ENCODE assay signal across 8 cellular contexts in the genomic region with DNA sequence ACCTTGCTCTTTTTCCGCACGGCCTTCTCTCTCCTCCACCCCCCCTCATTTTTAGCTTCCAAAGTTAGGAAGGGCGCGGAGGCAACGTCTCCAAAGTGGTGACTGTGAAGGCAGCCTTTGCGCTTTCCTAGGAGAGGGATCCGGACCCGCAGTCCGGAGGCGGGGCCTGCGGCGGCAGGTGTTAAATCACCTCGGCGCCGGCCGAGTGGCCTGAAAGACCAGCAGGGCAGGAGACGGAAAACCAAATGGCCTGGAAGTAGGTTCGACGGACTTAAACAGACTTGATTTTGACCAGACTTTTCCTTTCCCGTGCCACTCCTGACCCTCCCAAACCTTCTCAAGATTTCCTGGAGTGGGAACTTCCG. TPM values are rescaled to one million over a fixed set of nuclear protein-coding genes. Genes with fewer than 3 reads are reported as not detected.
DNase-seq lines count a peak whose midpoint lies in the region; ATAC-seq and TF ChIP-seq lines count a peak whose summit lies in the region.

No MANE protein-coding gene starts in this region.

- H3K4me3 ChIP-seq in MM.1S (ENCODE audit: low read length), result peak overlapping the region; percentile 79
- peak overlapping the region; percentile 91 to 99 for H3K4me3 ChIP-seq in mesenchymal stem cell (ENCODE audit: insufficient read depth in 1 of 2, low read depth in 1 of 2, low read length in 2 of 2)

- peak overlapping the region; percentile 75 for H2BK15ac ChIP-seq in mesenchymal stem cell (ENCODE audit: low read depth, poor library complexity, severe bottlenecking)

- no peak for TF ChIP-seq CTCF in MM.1S (IDR thresholded peaks at IDR 0.05; ENCODE audit: low read length)

- H3K27ac Mint-ChIP-seq in effector memory CD8-positive, alpha-beta T cell, result peak overlapping the region; percentile 94 to 95
- H3K27ac Mint-ChIP-seq in stimulated activated memory B cell treated with anti-CD40 and anti-IgM and Interleukin-4, amounts not matched to agents 10 μg/mL and 1 μg/mL and 100 μg/mL, for 72 hours, result peak overlapping the region; percentile 95

- H3K23ac ChIP-seq in mesenchymal stem cell (ENCODE audit: low read length in 2 of 2), result peak overlapping the region in 1 of 2 experiments; percentile 85

- H3F3A ChIP-seq in MM.1S (ENCODE audit: insufficient read depth, low read length), result peaks cover 7% of the 10 kb centered on the region; the same call in 1 of the 2 replicates

- peak overlapping the region; percentile 97 for H4K91ac ChIP-seq in mesenchymal stem cell (ENCODE audit: low read length)

- peak overlapping the region; percentile 97 to 98 for H3K18ac ChIP-seq in mesenchymal stem cell (ENCODE audit: low read depth in 1 of 2, low read length in 2 of 2)

- peak overlapping the region; percentile 90 to 100 for H3K4ac ChIP-seq in mesenchymal stem cell (ENCODE audit: low read depth in 1 of 2, low read length in 2 of 2)

- peak overlapping the region in 1 of 2 experiments; percentile 99 for H3K14ac ChIP-seq in mesenchymal stem cell (ENCODE audit: low read length in 2 of 2)

- H3K79me1 ChIP-seq in mesenchymal stem cell (replicated peaks; ENCODE audit: low read length, poor library complexity, severe bottlenecking), result no peaks in the 10 kb centered on the region

- H3K4me1 ChIP-seq in MM.1S (ENCODE audit: low read length) (peaks cover 19% of the 10 kb centered on the region; the same call in 1 of the 2 replicates), mesenchymal stem cell (ENCODE audit: control insufficient read depth, insufficient read depth, low read depth, low read length) (peaks cover 1% of the 10 kb centered on the region)

- H3K79me2 ChIP-seq in MM.1S (ENCODE audit: low read length), result peaks cover 56% of the 10 kb centered on the region

- H3K27ac ChIP-seq in MM.1S (ENCODE audit: low read length) (peak overlapping the region; percentile 82; the same call in 1 of the 2 replicates), mesenchymal stem cell (ENCODE audit: low read length, poor library complexity, severe bottlenecking) (peak overlapping the region; percentile 65)

- H2AFZ ChIP-seq in MM.1S (ENCODE audit: low read length), result peak overlapping the region; percentile 18
- H2AFZ ChIP-seq in mesenchymal stem cell (ENCODE audit: low read depth, low read length), result peak overlapping the region; percentile 78

- H3K9me3 ChIP-seq in MM.1S (replicated peaks; ENCODE audit: insufficient read depth, low read length), result no peaks in the 10 kb centered on the region
- no peaks in the 10 kb centered on the region for H3K9me3 ChIP-seq in mesenchymal stem cell (ENCODE audit: control insufficient read depth, low read length)

- peak overlapping the region; percentile 65 for H3K4me2 ChIP-seq in MM.1S (ENCODE audit: low read depth, low read length)
- peak overlapping the region; percentile 72 for H3K4me2 ChIP-seq in mesenchymal stem cell (ENCODE audit: low read length, poor library complexity, severe bottlenecking)

- H4K8ac ChIP-seq in mesenchymal stem cell (ENCODE audit: low read length), result peak overlapping the region; percentile 90

- no peaks in the 10 kb centered on the region for H3K27me3 ChIP-seq in MM.1S (replicated peaks; ENCODE audit: insufficient read depth, low read length)
- no peaks in the 10 kb centered on the region for H3K27me3 ChIP-seq in mesenchymal stem cell (ENCODE audit: control insufficient read depth in 1 of 2, insufficient read depth in 1 of 2, low read length in 2 of 2)

- peaks cover 33% of the 10 kb centered on the region for H4K20me1 ChIP-seq in MM.1S (ENCODE audit: insufficient read depth, low read length)

- no peaks in the 10 kb centered on the region for H3K27me3 Mint-ChIP-seq in effector memory CD8-positive, alpha-beta T cell
- H3K27me3 Mint-ChIP-seq in stimulated activated memory B cell treated with anti-CD40 and anti-IgM and Interleukin-4, amounts not matched to agents 10 μg/mL and 1 μg/mL and 100 μg/mL, for 72 hours, result no peaks in the 10 kb centered on the region

- peak overlapping the region; percentile 92 for H2BK120ac ChIP-seq in mesenchymal stem cell (ENCODE audit: low read depth, low read length)

- peaks cover 23 to 45% of the 10 kb centered on the region in 2 donors for H3K4me1 Mint-ChIP-seq in effector memory CD8-positive, alpha-beta T cell (ENCODE audit: low read depth in 2 of 2)
- peaks cover 51% of the 10 kb centered on the region for H3K4me1 Mint-ChIP-seq in stimulated activated memory B cell treated with anti-CD40 and anti-IgM and Interleukin-4, amounts not matched to agents 10 μg/mL and 1 μg/mL and 100 μg/mL, for 72 hours

- peak overlapping the region; percentile 94 to 97 for H3K4me3 Mint-ChIP-seq in effector memory CD8-positive, alpha-beta T cell
- peak overlapping the region; percentile 84 for H3K4me3 Mint-ChIP-seq in stimulated activated memory B cell treated with anti-CD40 and anti-IgM and Interleukin-4, amounts not matched to agents 10 μg/mL and 1 μg/mL and 100 μg/mL, for 72 hours

- no peaks in the 10 kb centered on the region for H3K9me2 ChIP-seq in MM.1S (replicated peaks; ENCODE audit: insufficient read depth, low read length)

- no peaks in the 10 kb centered on the region for H3K36me3 ChIP-seq in MM.1S (replicated peaks; ENCODE audit: insufficient read depth, low read length)
- H3K36me3 ChIP-seq in mesenchymal stem cell (ENCODE audit: control insufficient read depth in 1 of 2, insufficient read depth in 2 of 2, low read depth in 1 of 2, low read length in 2 of 2), result peaks cover 3% of the 10 kb centered on the region in 2 experiments

- H3K9me3 Mint-ChIP-seq in effector memory CD8-positive, alpha-beta T cell, result no peaks in the 10 kb centered on the region
- peaks cover 3% of the 10 kb centered on the region for H3K9me3 Mint-ChIP-seq in stimulated activated memory B cell treated with anti-CD40 and anti-IgM and Interleukin-4, amounts not matched to agents 10 μg/mL and 1 μg/mL and 100 μg/mL, for 72 hours

- ATAC-seq in GM21528 (IDR thresholded peaks at IDR 0.05; ENCODE audit: low FRiP score, unreplicated experiment), result peak; percentile 21
- ATAC-seq in effector memory CD8-positive, alpha-beta T cell (replicated peaks), result no peak
- peak; percentile 13 for ATAC-seq in stimulated activated memory B cell treated with anti-CD40 and anti-IgM and Interleukin-4, amounts not matched to agents 10 μg/mL and 1 μg/mL and 100 μg/mL, for 72 hours

- DNase-seq in DMS53 (lab: John Stamatoyannopoulos, UW), result peak; percentile 92
- peak; percentile 62 for DNase-seq in MM.1S
- peak; percentile 19 to 23 for DNase-seq in activated CD4-positive, alpha-beta T cell treated with anti-CD3 and anti-CD28 coated beads, Interleukin-2, amount 50 U/mL, for 4 hours
- DNase-seq in effector memory CD8-positive, alpha-beta T cell, result peak; percentile 11 to 26 (median 22)
- DNase-seq in mesenchymal stem cell, result peak; percentile 61
- DNase-seq in middle frontal gyrus (ENCODE audit: extremely low spot score, low spot score), result no peak

- H3K36me3 Mint-ChIP-seq in effector memory CD8-positive, alpha-beta T cell (ENCODE audit: insufficient read depth), result peaks cover 21% of the 10 kb centered on the region
- H3K36me3 Mint-ChIP-seq in stimulated activated memory B cell treated with anti-CD40 and anti-IgM and Interleukin-4, amounts not matched to agents 10 μg/mL and 1 μg/mL and 100 μg/mL, for 72 hours, result peaks cover 4% of the 10 kb centered on the region

- H2AK5ac ChIP-seq in mesenchymal stem cell (ENCODE audit: low read length, severe bottlenecking), result no peak overlapping the region

- no peak overlapping the region for H2BK12ac ChIP-seq in mesenchymal stem cell (ENCODE audit: low read length in 2 of 2)

- WGBS in mesenchymal stem cell, result 3% methylated on average over 15 of the region's 21 CpGs

- peak overlapping the region; percentile 99 for H2BK5ac ChIP-seq in mesenchymal stem cell (ENCODE audit: low read depth, low read length, poor library complexity, severe bottlenecking)

- H3K9ac ChIP-seq in MM.1S (ENCODE audit: low read length), result peak overlapping the region; percentile 97
- peak overlapping the region; percentile 96 for H3K9ac ChIP-seq in mesenchymal stem cell (ENCODE audit: low read length)

RNA-seq across cellular contexts. Expression of gene GORASP2, which starts 0.6 kb away (rescaled TPM):
- polyA plus RNA-seq in mesenchymal stem cell (2013, experiment 1 of 2), result 132 TPM
- polyA plus RNA-seq in mesenchymal stem cell (2013, experiment 2 of 2), result 130 TPM
